ENCODE assay signal across 10 cellular contexts in the genomic region with DNA sequence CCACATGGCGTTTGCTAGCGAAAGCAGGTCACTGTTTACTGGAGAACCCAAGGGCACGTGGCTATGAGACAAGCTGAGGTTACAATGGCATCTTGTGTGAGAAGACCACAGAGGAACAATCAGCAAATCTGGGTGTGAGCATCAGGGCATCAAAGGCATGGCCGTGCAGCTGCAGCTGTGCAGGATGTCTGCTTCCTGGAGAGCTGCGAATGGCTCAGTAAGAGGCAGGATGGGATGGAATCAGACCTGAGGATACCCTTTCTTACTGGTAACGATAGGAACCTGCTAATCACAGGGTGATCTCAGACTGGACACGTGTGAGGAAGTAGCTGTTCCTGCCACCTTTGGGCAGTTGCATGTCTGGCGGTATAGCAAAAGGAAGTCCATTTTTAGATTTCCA.
DNase-seq lines count a peak whose midpoint lies in the region; ATAC-seq and TF ChIP-seq lines count a peak whose summit lies in the region.
"Had no signal": no experiment of that assay in that cellular context is flagged by ENCODE, and none has a peak within 500 bp of the region (broad histone marks: within the 10 kb centered on the region; RNA-seq: fewer than 3 reads in every experiment).

No MANE protein-coding gene starts in this region.

- peak; percentile 55 for DNase-seq in GM12865 (ENCODE audit: low read depth)
- peak; percentile 65 for DNase-seq in NAMALWA (ENCODE audit: low spot score)
- DNase-seq in caudate nucleus (lab: John Stamatoyannopoulos, UW): peak in 52 of 61 donors; percentile 10 to 82 (median 61)
- DNase-seq in neuronal stem cell (ENCODE audit: low spot score): no peak
- no peak for DNase-seq in NCI-H1048 (lab: John Stamatoyannopoulos, UW)
- no peak for DNase-seq in SK-N-DZ (ENCODE audit: low spot score)

- H3K27ac ChIP-seq in caudate nucleus (ENCODE audit: low read depth, low read length) (peak overlapping the region; percentile 72), neuronal stem cell (replicated peaks; ENCODE audit: low read length) (no peak overlapping the region)

- no peak overlapping the region for H2AFZ ChIP-seq in neuronal stem cell (ENCODE audit: low read length)

- peaks cover 0 to 2% of the 10 kb centered on the region in 2 donors for H3K9me3 ChIP-seq in neuronal stem cell (replicated peaks in 1 of 2; ENCODE audit: control insufficient read depth in 2 of 2, insufficient read depth in 1 of 2, low read depth in 1 of 2, low read length in 2 of 2)

- no peak for TF ChIP-seq CTCF in GM12865 (IDR thresholded peaks at IDR 0.05; ENCODE audit: insufficient read depth, low read depth, low read length, missing control alignments)

- H3K36me3 ChIP-seq in neuronal stem cell (replicated peaks in 1 of 2; ENCODE audit: control insufficient read depth in 2 of 2, insufficient read depth in 2 of 2, low read length in 2 of 2): peaks cover 7 to 33% of the 10 kb centered on the region in 2 donors

- no peak overlapping the region for H3K4ac ChIP-seq in neuronal stem cell (ENCODE audit: low read length)

- no peak overlapping the region for H3K18ac ChIP-seq in neuronal stem cell (ENCODE audit: low read length)

- H2AK5ac ChIP-seq in neuronal stem cell (ENCODE audit: low read depth, low read length): no peak overlapping the region

- H2BK12ac ChIP-seq in neuronal stem cell (ENCODE audit: low read length): no peak overlapping the region

- peak overlapping the region; percentile 46 for H3K23ac ChIP-seq in neuronal stem cell (ENCODE audit: low read depth, low read length, poor library complexity)

- H3K4me1 ChIP-seq in neuronal stem cell (ENCODE audit: control insufficient read depth in 2 of 2, insufficient read depth in 1 of 2, low read depth in 1 of 2, low read length in 2 of 2): peaks cover 0 to 6% of the 10 kb centered on the region in 2 donors

- peak overlapping the region; percentile 12 for H3K9ac ChIP-seq in neuronal stem cell (ENCODE audit: low read depth, low read length, poor library complexity)

- no peaks in the 10 kb centered on the region for H3K27me3 ChIP-seq in neuronal stem cell (ENCODE audit: control insufficient read depth in 3 of 3, insufficient read depth in 3 of 3, low read depth in 1 of 3, low read length in 3 of 3)

- no peak for ATAC-seq in HG02798 (IDR thresholded peaks at IDR 0.05; ENCODE audit: poor library complexity, unreplicated experiment)
- no peak for ATAC-seq in HG02973 (IDR thresholded peaks at IDR 0.05; ENCODE audit: unreplicated experiment)
- ATAC-seq: HCT116 had no signal

- H2BK120ac ChIP-seq in neuronal stem cell (ENCODE audit: low read depth, low read length): no peak overlapping the region

- H3K4me3 ChIP-seq in GM12865 (ENCODE audit: low read depth, low read length) (no peak overlapping the region), neuronal stem cell (ENCODE audit: low read length in 2 of 2) (no peak overlapping the region)
- H3K4me3 ChIP-seq: smooth muscle cell had no signal

- no CpG with 5 or more reads among the region's 8 CpGs for whole genome bisulfite sequencing in neuronal stem cell (ENCODE audit: extremely low coverage in 2 of 2, insufficient read length in 2 of 2, insufficient replicate concordance in 1 of 2), 2 donors

- H2BK5ac ChIP-seq in neuronal stem cell (ENCODE audit: low read length): no peak overlapping the region

- no peak overlapping the region for H4K91ac ChIP-seq in neuronal stem cell (ENCODE audit: low read depth, low read length, poor library complexity)

- H3K4me2 ChIP-seq in neuronal stem cell (ENCODE audit: insufficient read depth, low read length, poor library complexity, severe bottlenecking): no peak overlapping the region
- H3K4me2 ChIP-seq: smooth muscle cell had no signal

- no peak overlapping the region for H3K14ac ChIP-seq in neuronal stem cell (ENCODE audit: low read length)

- no peak overlapping the region for H2BK15ac ChIP-seq in neuronal stem cell (ENCODE audit: low read length)

- no peaks in the 10 kb centered on the region for H3K79me1 ChIP-seq in neuronal stem cell (ENCODE audit: low read depth, low read length)

- no peak overlapping the region for H4K8ac ChIP-seq in neuronal stem cell (ENCODE audit: low read depth, low read length)

Comparison
In these comparisons a context has a peak if more than half of its experiments do, and no peak if none do; other contexts are left out.
1. DNase-seq: peak in GM12865 (single experiment), NAMALWA (single experiment) and caudate nucleus (52 of 61); none in neuronal stem cell (single experiment), NCI-H1048 (single experiment) and SK-N-DZ (single experiment).